In the genomic region with DNA sequence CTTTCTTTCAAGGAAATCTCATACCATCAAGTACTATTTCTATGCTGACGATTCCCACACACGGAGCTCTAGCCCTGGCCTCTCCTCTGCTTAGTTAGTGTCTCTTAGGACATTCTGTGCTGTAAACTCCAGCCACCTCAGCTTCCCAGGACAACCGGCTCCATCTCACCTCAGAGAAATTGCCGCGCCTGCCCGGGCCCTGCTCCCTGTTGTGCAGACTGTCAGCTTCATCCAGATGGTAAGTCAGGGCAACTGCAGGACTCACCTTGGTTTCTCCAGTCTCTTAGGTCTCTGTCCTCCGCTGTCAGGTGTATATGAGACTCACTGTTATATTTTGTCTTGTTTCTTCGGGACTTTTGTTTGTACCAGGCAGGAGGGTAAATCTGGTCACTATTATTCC, we compare ENCODE assay signal across 30 cellular contexts.
"Had no signal": no experiment of that assay in that cellular context is flagged by ENCODE, and none has a peak within 500 bp of the region (broad histone marks: within the 10 kb centered on the region; RNA-seq: fewer than 3 reads in every experiment).

No MANE protein-coding gene starts in this region.

- H3K79me2 ChIP-seq: parathyroid adenoma had no signal

- H3K4me3 ChIP-seq: neural progenitor cell, ovary, psoas muscle, skin epidermis, smooth muscle cell, spleen, stomach, thoracic aorta, thyroid gland, tibial nerve, upper lobe of right lung, uterus had no signal

- H3K36me3 ChIP-seq: neural progenitor cell, ovary, spleen, stomach, thoracic aorta, thyroid gland, tibial nerve, upper lobe of right lung, uterus had no signal

- H3K9me3 ChIP-seq: ovary, thyroid gland, upper lobe of right lung, uterus had no signal

- H3K27me3 ChIP-seq: neural progenitor cell, ovary, spleen, stomach, thyroid gland, tibial nerve, upper lobe of right lung, uterus had no signal

- H2AFZ ChIP-seq: neural progenitor cell, parathyroid adenoma had no signal

- ATAC-seq: naive thymus-derived CD4-positive, alpha-beta T cell; natural killer cell; psoas muscle; right cardiac atrium; sciatic nerve; stimulated activated memory B cell treated with anti-CD40 and anti-IgM and Interleukin-4, amounts not matched to agents 10 μg/mL and 1 μg/mL and 100 μg/mL, for 72 hours; upper lobe of right lung had no signal

- H3K36me3 Mint-ChIP-seq: natural killer cell, neural progenitor cell had no signal

- H3K4me3 Mint-ChIP-seq: naive thymus-derived CD4-positive, alpha-beta T cell; natural killer cell; nephron; neural progenitor cell; stimulated activated memory B cell treated with anti-CD40 and anti-IgM and Interleukin-4, amounts not matched to agents 10 μg/mL and 1 μg/mL and 100 μg/mL, for 72 hours; stimulated activated naive CD8-positive, alpha-beta T cell treated with anti-CD3 and anti-CD28 coated beads, Interleukin-15, Interleukin-2, amounts not matched to agents 100 ng/mL and 50 ng/mL, for 24 hours had no signal

- H3K4me1 ChIP-seq: neural progenitor cell, parathyroid adenoma, psoas muscle, spleen, stomach, thyroid gland, tibial nerve, upper lobe of right lung, uterus had no signal

- H3K4me2 ChIP-seq: neural progenitor cell, smooth muscle cell had no signal

- H3K27me3 Mint-ChIP-seq: progenitor cell of endocrine pancreas; stimulated activated memory B cell treated with anti-CD40 and anti-IgM and Interleukin-4, amounts not matched to agents 10 μg/mL and 1 μg/mL and 100 μg/mL, for 72 hours; stimulated activated naive CD8-positive, alpha-beta T cell treated with anti-CD3 and anti-CD28 coated beads, Interleukin-15, Interleukin-2, amounts not matched to agents 100 ng/mL and 50 ng/mL, for 24 hours had no signal

- DNase-seq: naive thymus-derived CD4-positive, alpha-beta T cell; natural killer cell; occipital lobe; ovary; posterior cingulate gyrus; psoas muscle; right cardiac atrium; spleen; stimulated activated CD4-positive, alpha-beta T cell treated with anti-CD3 and anti-CD28 coated beads, Interleukin-12 subunit alpha, Interleukin-12 subunit beta, amount 100 ng/mL, for 4 hours; stimulated activated CD4-positive, alpha-beta T cell treated with anti-CD3 and anti-CD28 coated beads, Interleukin-1b, Interleukin-23, amount 100 ng/mL, for 48 hours; stimulated activated CD4-positive, alpha-beta T cell treated with anti-CD3 and anti-CD28 coated beads, Interleukin-4, amount 100 ng/mL, for 1 hour; stimulated activated CD4-positive, alpha-beta T cell treated with anti-CD3 and anti-CD28 coated beads, Interleukin-4, amount 100 ng/mL, for 4 hours; stimulated activated CD8-positive, alpha-beta memory T cell treated with anti-CD3 and anti-CD28 coated beads, Interleukin-4, amount 100 ng/mL, for 48 hours; stimulated activated naive CD4-positive, alpha-beta T cell; stomach; thyroid gland; trophoblast cell; upper lobe of right lung; uterus had no signal

- H3K9me3 Mint-ChIP-seq: natural killer cell; stimulated activated memory B cell treated with anti-CD40 and anti-IgM and Interleukin-4, amounts not matched to agents 10 μg/mL and 1 μg/mL and 100 μg/mL, for 72 hours; stimulated activated naive CD8-positive, alpha-beta T cell treated with anti-CD3 and anti-CD28 coated beads, Interleukin-15, Interleukin-2, amounts not matched to agents 100 ng/mL and 50 ng/mL, for 24 hours had no signal

- H3K27ac Mint-ChIP-seq: naive thymus-derived CD4-positive, alpha-beta T cell; natural killer cell; nephron; neural progenitor cell; progenitor cell of endocrine pancreas; stimulated activated memory B cell treated with anti-CD40 and anti-IgM and Interleukin-4, amounts not matched to agents 10 μg/mL and 1 μg/mL and 100 μg/mL, for 72 hours; stimulated activated naive CD8-positive, alpha-beta T cell treated with anti-CD3 and anti-CD28 coated beads, Interleukin-15, Interleukin-2, amounts not matched to agents 100 ng/mL and 50 ng/mL, for 24 hours had no signal

- H3K4me1 Mint-ChIP-seq: naive thymus-derived CD4-positive, alpha-beta T cell; natural killer cell; nephron; neural progenitor cell; stimulated activated memory B cell treated with anti-CD40 and anti-IgM and Interleukin-4, amounts not matched to agents 10 μg/mL and 1 μg/mL and 100 μg/mL, for 72 hours had no signal

- H3K27ac ChIP-seq: neural progenitor cell, ovary, parathyroid adenoma, psoas muscle, skin epidermis, spleen, stomach, thoracic aorta, thyroid gland, tibial nerve, upper lobe of right lung, uterus had no signal
